Comparison of ENCODE assay signal across 18 cellular contexts in genomic region chr3:154668835-154669234, GRCh38.
A peak's percentile ranks its signal among the peaks of the same experiment; 100 is the strongest.
DNase-seq lines count a peak whose midpoint lies in the region; ATAC-seq and TF ChIP-seq lines count a peak whose summit lies in the region.
"Had no signal": no experiment of that assay in that cellular context is flagged by ENCODE, and none has a peak within 500 bp of the region (broad histone marks: within the 10 kb centered on the region; RNA-seq: fewer than 3 reads in every experiment).

No MANE protein-coding gene starts in this region.

- DNase-seq in GM23338 (ENCODE audit: low spot score) = no peak
- DNase-seq in WTC11 (ENCODE audit: low spot score) = no peak
- no peak for DNase-seq in neural progenitor cell (ENCODE audit: low spot score)
- DNase-seq in stimulated activated CD4-positive, alpha-beta T cell treated with anti-CD3 and anti-CD28 coated beads, Interleukin-2, amount 100 ng/mL, for 48 hours = no peak
- DNase-seq: AML-193; BE2C; CD4-positive, alpha-beta T cell; CD8-positive, alpha-beta memory T cell; DMS 273 treated with DMSO at 0.1 percent for 48 hours; DMS79; EL; GF-D8; H7; HCEC 1CT had no signal

- H3F3A ChIP-seq in GM23338 (replicated peaks; ENCODE audit: low read depth) (no peaks in the 10 kb centered on the region), neural progenitor cell (ENCODE audit: low read depth) (no peaks in the 10 kb centered on the region)

- H3K4me1 Mint-ChIP-seq in GM23338 (peaks cover 8% of the 10 kb centered on the region), WTC11 (peaks cover 8% of the 10 kb centered on the region), neural progenitor cell (no peaks in the 10 kb centered on the region)
- H3K4me1 Mint-ChIP-seq: CD8-positive, alpha-beta memory T cell had no signal

- ATAC-seq in GM23338 = no peak
- no peak for ATAC-seq in WTC11
- ATAC-seq in GM18858 (IDR thresholded peaks at IDR 0.05; ENCODE audit: unreplicated experiment) = no peak
- no peak for ATAC-seq in HG02623 (IDR thresholded peaks at IDR 0.05; ENCODE audit: unreplicated experiment)

- peak overlapping the region; percentile 37; the same call in 1 of the 2 replicates for H3K4me2 ChIP-seq in GM23338
- H3K4me2 ChIP-seq in neural progenitor cell = no peak overlapping the region
- H3K4me2 ChIP-seq: BLaER1 treated with 17β-estradiol and CSF1 and Interleukin-3, amounts not matched to agents 10 nM and 100 nM had no signal

- H3K79me2 ChIP-seq in GM23338 (replicated peaks; ENCODE audit: insufficient read depth) = no peaks in the 10 kb centered on the region
- no peaks in the 10 kb centered on the region for H3K79me2 ChIP-seq in neural progenitor cell (ENCODE audit: low read depth)

- no peaks in the 10 kb centered on the region for H3K36me3 ChIP-seq in GM23338 (ENCODE audit: insufficient read depth)
- H3K36me3 ChIP-seq in neural progenitor cell = no peaks in the 10 kb centered on the region
- H3K36me3 ChIP-seq: BE2C; BLaER1 treated with 17β-estradiol and CSF1 and Interleukin-3, amounts not matched to agents 10 nM and 100 nM had no signal

- H3K4me1 ChIP-seq in GM23338 (ENCODE audit: insufficient read depth) = peaks cover 5% of the 10 kb centered on the region; the same call in 1 of the 2 replicates
- H3K4me1 ChIP-seq in neural progenitor cell = peaks cover 5% of the 10 kb centered on the region
- H3K4me1 ChIP-seq: BE2C; BLaER1 treated with 17β-estradiol and CSF1 and Interleukin-3, amounts not matched to agents 10 nM and 100 nM had no signal

- TF ChIP-seq CTCF in GM23338 (conservative IDR thresholded peaks at IDR 0.05; ENCODE audit: low read depth in 2 of 2) = no peak
- no peak for TF ChIP-seq CTCF in WTC11 (IDR thresholded peaks at IDR 0.05)
- TF ChIP-seq CTCF in neural progenitor cell (IDR thresholded peaks at IDR 0.05) = no peak

- H3K27ac ChIP-seq in GM23338 (ENCODE audit: low read depth) = 0 out of 2 replicates have a peak overlapping the region, but pooled peaks have one; percentile 27
- H3K27ac ChIP-seq in neural progenitor cell = no peak overlapping the region
- H3K27ac ChIP-seq: BLaER1 treated with 17β-estradiol and CSF1 and Interleukin-3, amounts not matched to agents 10 nM and 100 nM had no signal

- H3K27me3 ChIP-seq in GM23338 (ENCODE audit: insufficient read depth) = no peaks in the 10 kb centered on the region
- no peaks in the 10 kb centered on the region for H3K27me3 ChIP-seq in neural progenitor cell
- H3K27me3 ChIP-seq: BE2C; BLaER1 treated with 17β-estradiol and CSF1 and Interleukin-3, amounts not matched to agents 10 nM and 100 nM had no signal

- H3K27ac Mint-ChIP-seq in GM23338 (no peak overlapping the region), WTC11 (no peak overlapping the region), neural progenitor cell (no peak overlapping the region)
- H3K27ac Mint-ChIP-seq: CD14-positive monocyte; CD4-positive, alpha-beta T cell; CD8-positive, alpha-beta memory T cell had no signal

- H3K9me3 ChIP-seq in neural progenitor cell (ENCODE audit: low read depth) = no peaks in the 10 kb centered on the region
- H3K9me3 ChIP-seq: BE2C had no signal

- POLR2A ChIA-PET in WTC11 (lab: Charles Lee) = no interaction called here

- H4K20me1 ChIP-seq in GM23338 (replicated peaks; ENCODE audit: insufficient read depth) = no peaks in the 10 kb centered on the region
- no peaks in the 10 kb centered on the region for H4K20me1 ChIP-seq in neural progenitor cell (ENCODE audit: low read depth)
- H4K20me1 ChIP-seq: BLaER1 treated with 17β-estradiol and CSF1 and Interleukin-3, amounts not matched to agents 10 nM and 100 nM had no signal

- H3K27me3 Mint-ChIP-seq in GM23338 (ENCODE audit: insufficient read depth, low read depth, poor library complexity) = no peaks in the 10 kb centered on the region
- no peaks in the 10 kb centered on the region for H3K27me3 Mint-ChIP-seq in WTC11 (ENCODE audit: low read depth)
- H3K27me3 Mint-ChIP-seq in neural progenitor cell (ENCODE audit: insufficient read depth, low read depth) = no peaks in the 10 kb centered on the region
- H3K27me3 Mint-ChIP-seq: CD4-positive, alpha-beta T cell; CD8-positive, alpha-beta memory T cell had no signal

- H3K36me3 Mint-ChIP-seq in GM23338 (ENCODE audit: low read depth) (no peaks in the 10 kb centered on the region), WTC11 (no peaks in the 10 kb centered on the region), neural progenitor cell (no peaks in the 10 kb centered on the region)
- H3K36me3 Mint-ChIP-seq: CD14-positive monocyte; CD8-positive, alpha-beta memory T cell had no signal

- no peak overlapping the region; the same call in 1 of the 2 replicates for H2AFZ ChIP-seq in GM23338
- H2AFZ ChIP-seq in neural progenitor cell (replicated peaks) = peak overlapping the region; percentile 29

- H3K9me2 ChIP-seq in GM23338 (ENCODE audit: insufficient read depth) = no peaks in the 10 kb centered on the region

- H3K4me3 Mint-ChIP-seq in GM23338 (no peak overlapping the region), WTC11 (no peak overlapping the region), neural progenitor cell (no peak overlapping the region)
- H3K4me3 Mint-ChIP-seq: CD14-positive monocyte; CD4-positive, alpha-beta T cell; CD8-positive, alpha-beta memory T cell had no signal

- no peaks in the 10 kb centered on the region for H3K9me3 Mint-ChIP-seq in GM23338
- peaks cover 13% of the 10 kb centered on the region for H3K9me3 Mint-ChIP-seq in WTC11
- no peaks in the 10 kb centered on the region for H3K9me3 Mint-ChIP-seq in neural progenitor cell

- CTCF ChIA-PET in WTC11 (lab: Charles Lee) = no interaction called here

- H3K4me3 ChIP-seq in GM23338 = no peak overlapping the region
- no peak overlapping the region for H3K4me3 ChIP-seq in neural progenitor cell
- H3K4me3 ChIP-seq: BLaER1 treated with 17β-estradiol and CSF1 and Interleukin-3, amounts not matched to agents 10 nM and 100 nM had no signal

- H3K9ac ChIP-seq in neural progenitor cell = no peak overlapping the region
- H3K9ac ChIP-seq: BLaER1 treated with 17β-estradiol and CSF1 and Interleukin-3, amounts not matched to agents 10 nM and 100 nM had no signal

TF ChIP-seq in GM23338, 12 proteins besides CTCF, POLR2A, EP300 and RAD21 (continues in another document):
- TF ChIP-seq ETS1 (IDR thresholded peaks at IDR 0.05) (no peak), EZH2 (IDR thresholded peaks at IDR 0.05; ENCODE audit: low read depth, unreplicated experiment) (no peak), STAT1 (IDR thresholded peaks at IDR 0.05; ENCODE audit: unreplicated experiment) (no peak), POLR2AphosphoS5 (IDR thresholded peaks at IDR 0.05; ENCODE audit: low read depth) (no peak), CREB1 (CRISPR knock-in tag; IDR thresholded peaks at IDR 0.05; ENCODE audit: low read depth) (no peak), NANOG (IDR thresholded peaks at IDR 0.05; ENCODE audit: borderline replicate concordance) (no peak), JUNB (IDR thresholded peaks at IDR 0.05; ENCODE audit: unreplicated experiment) (no peak)

TF ChIP-seq in WTC11, 78 proteins besides CTCF, POLR2A, EP300 and RAD21:
- no peak for TF ChIP-seq GRHL2 (CRISPR knock-in tag; IDR thresholded peaks at IDR 0.05; ENCODE audit: insufficient replicate concordance, severe bottlenecking)
- peak; percentile 94; the same call in 1 of the 2 replicates for TF ChIP-seq HMGA2 (CRISPR knock-in tag; IDR thresholded peaks at IDR 0.05)
